Comparison of ENCODE assay signal across 25 cellular contexts in the genomic region with DNA sequence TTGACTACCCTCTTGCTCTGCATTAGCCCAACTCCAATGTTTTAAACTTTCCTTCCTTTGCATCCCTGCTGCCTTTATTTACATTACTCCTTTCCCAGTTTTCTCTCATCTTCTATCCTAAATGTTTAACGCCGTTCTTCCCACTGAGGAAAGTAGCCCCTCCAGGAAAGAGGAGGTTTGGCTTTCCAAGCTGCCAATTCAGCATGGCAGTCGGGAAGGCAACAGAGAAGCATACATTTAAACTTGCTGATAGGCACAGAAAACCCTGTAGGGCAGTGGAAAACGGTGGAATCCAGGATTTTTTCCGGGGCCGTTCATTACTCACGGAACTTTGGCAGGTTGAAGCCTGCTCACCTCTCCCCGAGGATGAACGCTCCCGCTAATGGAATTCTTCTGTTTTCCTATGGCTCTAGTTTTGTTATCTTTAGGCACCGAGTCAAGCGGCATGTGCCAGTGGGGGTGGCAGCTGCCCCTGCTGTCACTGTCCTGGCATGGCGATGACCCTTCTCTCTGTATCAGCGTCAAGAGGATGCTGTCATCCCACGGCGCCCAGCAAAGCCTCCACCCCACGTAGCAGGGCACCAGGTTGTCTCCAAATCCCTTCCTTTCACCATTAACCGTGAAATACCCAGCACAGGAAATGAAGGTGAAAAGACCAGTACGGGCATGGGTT.
"Had no signal": no experiment of that assay in that cellular context is flagged by ENCODE, and none has a peak within 500 bp of the region (broad histone marks: within the 10 kb centered on the region; RNA-seq: fewer than 3 reads in every experiment).

No MANE protein-coding gene starts in this region.

- H3K4me3 ChIP-seq: coronary artery, heart left ventricle, left ventricle myocardium inferior, lower lobe of right lung, psoas muscle, spleen, tibial artery, upper lobe of left lung, vagina had no signal

- H3K4me1 ChIP-seq: psoas muscle, tibial artery, vagina had no signal

- H3K27ac ChIP-seq: coronary artery, heart left ventricle, left ventricle myocardium inferior, lower lobe of right lung, neutrophil, psoas muscle, spleen, tibial artery, upper lobe of left lung, vagina had no signal

- H3K4me1 Mint-ChIP-seq: endodermal cell had no signal

- H3K36me3 ChIP-seq: heart left ventricle, left ventricle myocardium inferior, lower lobe of right lung, neutrophil, spleen, tibial artery, upper lobe of left lung, vagina had no signal

- H3K27me3 ChIP-seq: upper lobe of left lung, vagina had no signal

- H3K36me3 Mint-ChIP-seq: naive B cell; stimulated activated memory B cell treated with anti-CD40 and anti-IgM and Interleukin-4, amounts not matched to agents 10 μg/mL and 1 μg/mL and 100 μg/mL, for 72 hours had no signal

- FAIRE-seq: endothelial cell of umbilical vein, frontal cortex had no signal

- H3K27ac Mint-ChIP-seq: endodermal cell; nephron progenitor cell; stimulated activated memory B cell treated with anti-CD40 and anti-IgM and Interleukin-4, amounts not matched to agents 10 μg/mL and 1 μg/mL and 100 μg/mL, for 72 hours; stimulated activated naive CD8-positive, alpha-beta T cell treated with anti-CD3 and anti-CD28 coated beads, Interleukin-15, Interleukin-2, amounts not matched to agents 100 ng/mL and 50 ng/mL, for 24 hours had no signal

- H3K9me3 Mint-ChIP-seq: naive B cell; stimulated activated naive CD8-positive, alpha-beta T cell treated with anti-CD3 and anti-CD28 coated beads, Interleukin-15, Interleukin-2, amounts not matched to agents 100 ng/mL and 50 ng/mL, for 24 hours had no signal

- H3K9me3 ChIP-seq: lower lobe of right lung, neutrophil, psoas muscle, spleen, upper lobe of left lung, vagina had no signal

- DNase-seq: effector CD4-positive, alpha-beta T cell; endodermal cell; heart left ventricle; hippocampal formation; islet precursor cell; left ventricle myocardium inferior; lower lobe of right lung; mesendoderm; naive B cell; nephron progenitor cell; psoas muscle; spleen; stimulated activated CD4-positive, alpha-beta T cell treated with anti-CD3 and anti-CD28 coated beads, Interleukin-15, amount 100 ng/mL, for 24 hours; stimulated activated CD4-positive, alpha-beta T cell treated with anti-CD3 and anti-CD28 coated beads, Interleukin-1b, Interleukin-23, amount 100 ng/mL, for 48 hours; stimulated activated CD4-positive, alpha-beta T cell treated with anti-CD3 and anti-CD28 coated beads, Interleukin-4, amount 100 ng/mL, for 24 hours; tibial artery; upper lobe of left lung had no signal

- ATAC-seq: heart left ventricle; lower lobe of right lung; psoas muscle; sciatic nerve; stimulated activated memory B cell treated with anti-CD40 and anti-IgM and Interleukin-4, amounts not matched to agents 10 μg/mL and 1 μg/mL and 100 μg/mL, for 72 hours had no signal

- H3K4me3 Mint-ChIP-seq: endodermal cell; naive B cell; nephron progenitor cell; stimulated activated memory B cell treated with anti-CD40 and anti-IgM and Interleukin-4, amounts not matched to agents 10 μg/mL and 1 μg/mL and 100 μg/mL, for 72 hours; stimulated activated naive CD8-positive, alpha-beta T cell treated with anti-CD3 and anti-CD28 coated beads, Interleukin-15, Interleukin-2, amounts not matched to agents 100 ng/mL and 50 ng/mL, for 24 hours had no signal
